In the genomic region with DNA sequence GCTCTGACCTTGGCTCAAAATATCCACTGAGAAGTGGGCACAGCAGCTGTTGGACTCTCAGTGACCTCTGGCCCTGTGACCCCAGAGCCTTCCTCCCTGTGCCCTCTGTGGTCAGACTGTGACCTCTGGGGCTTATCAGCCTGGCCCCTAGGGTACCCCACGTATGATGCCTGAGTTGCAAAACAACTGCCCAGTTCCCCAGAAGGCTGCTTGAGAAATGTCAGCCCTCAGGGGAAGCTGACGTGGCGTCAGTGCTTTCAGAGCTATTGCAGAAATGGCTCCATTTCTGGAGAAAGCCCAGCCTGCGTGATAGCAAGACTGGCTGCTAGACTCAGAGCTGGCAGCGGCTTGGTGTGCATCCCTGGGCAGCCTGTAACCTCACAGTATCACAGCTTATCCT, we compare ENCODE assay signal across 11 cellular contexts. TPM values are rescaled to one million over a fixed set of nuclear protein-coding genes. Genes with fewer than 3 reads are reported as not detected.
DNase-seq lines count a peak whose midpoint lies in the region; ATAC-seq, FAIRE-seq and TF ChIP-seq lines count a peak whose summit lies in the region.
"Had no signal": no experiment of that assay in that cellular context is flagged by ENCODE, and none has a peak within 500 bp of the region (broad histone marks: within the 10 kb centered on the region; RNA-seq: fewer than 3 reads in every experiment).

No MANE protein-coding gene starts in this region.

- TF ChIP-seq POLR2A in NB4 (IDR thresholded peaks at IDR 0.05; ENCODE audit: extremely low read depth, insufficient read length) (no peak), tibial nerve (IDR thresholded peaks at IDR 0.05) (no peak)

- H3K27ac Mint-ChIP-seq in brain: peak overlapping the region in 3 of 5 experiments; percentile 1 to 82 (median 72)
- no peak overlapping the region for H3K27ac Mint-ChIP-seq in GM23338

- H3K9me1 ChIP-seq in keratinocyte (ENCODE audit: control insufficient read depth, extremely low read depth, insufficient read depth, low read length): no peaks in the 10 kb centered on the region

- H2AFZ ChIP-seq in keratinocyte (ENCODE audit: control insufficient read depth, low read length): no peak overlapping the region
- H2AFZ ChIP-seq in GM23338: no peak overlapping the region

- peak; percentile 18 to 86 for TF ChIP-seq EP300 in tibial nerve (IDR thresholded peaks at IDR 0.05)

- no peaks in the 10 kb centered on the region for H3K27me3 ChIP-seq in keratinocyte (ENCODE audit: control insufficient read depth, extremely low read depth, insufficient read depth, low read length)
- H3K27me3 ChIP-seq in tibial nerve: no peaks in the 10 kb centered on the region
- no peaks in the 10 kb centered on the region for H3K27me3 ChIP-seq in GM23338 (ENCODE audit: insufficient read depth)
- H3K27me3 ChIP-seq: foreskin keratinocyte had no signal

- H3K27ac ChIP-seq in keratinocyte (ENCODE audit: control insufficient read depth, insufficient read depth, low read length) (no peak overlapping the region), tibial nerve (peak overlapping the region in 3 of 4 donors; percentile 28 to 42 (median 30)), GM23338 (ENCODE audit: low read depth) (no peak overlapping the region)
- H3K27ac ChIP-seq: foreskin keratinocyte had no signal

- ATAC-seq in GM23338: no peak
- ATAC-seq: foreskin keratinocyte had no signal

- H3K4me1 ChIP-seq in keratinocyte (ENCODE audit: control insufficient read depth, extremely low read depth, insufficient read depth, low read length) (peaks cover 36% of the 10 kb centered on the region), tibial nerve (peaks cover 0 to 13% (median 0%) of the 10 kb centered on the region in 4 donors), GM23338 (ENCODE audit: insufficient read depth) (peaks cover 4% of the 10 kb centered on the region)

- no peak overlapping the region for H3K9ac ChIP-seq in keratinocyte (ENCODE audit: control insufficient read depth, extremely low read depth, insufficient read depth, low read length)

- 50 to 70% methylated on average over 3 to 5 of the region's 5 CpGs for WGBS in tibial nerve, 2 donors

- no peaks in the 10 kb centered on the region for H3K9me2 ChIP-seq in GM23338 (ENCODE audit: insufficient read depth)

- H3K4me3 ChIP-seq in NB4 (ENCODE audit: low read depth, low read length) (no peak overlapping the region), keratinocyte (ENCODE audit: control insufficient read depth in 2 of 3, extremely low read depth in 1 of 3, insufficient read depth in 2 of 3, low read depth in 1 of 3, low read length in 3 of 3) (no peak overlapping the region), tibial nerve (no peak overlapping the region), GM23338 (no peak overlapping the region)

- peaks cover under 1 to 12% (median 3%) of the 10 kb centered on the region in 5 experiments for H3K9me3 Mint-ChIP-seq in brain
- peaks cover 6% of the 10 kb centered on the region for H3K9me3 Mint-ChIP-seq in GM23338
- H3K9me3 Mint-ChIP-seq: nephron had no signal

- FAIRE-seq in keratinocyte (lab: Jason Lieb, UNC): no peak

- DNase-seq in NB4 (ENCODE audit: low read depth): peak; percentile 98
- no peak for DNase-seq in keratinocyte (ENCODE audit: low read depth, low spot score)
- peak; percentile 73 to 76 for DNase-seq in tibial nerve (ENCODE audit: low spot score in 2 of 2)
- DNase-seq in H4 (ENCODE audit: low spot score): no peak
- DNase-seq in DMS153 treated with DMSO at 0.1 percent for 48 hours (lab: John Stamatoyannopoulos, UW; ENCODE audit: unreplicated experiment): no peak
- no peak for DNase-seq in GM23338 (ENCODE audit: low spot score)
- DNase-seq in DMS114 treated with DMSO at 0.1 percent for 48 hours (lab: John Stamatoyannopoulos, UW; ENCODE audit: unreplicated experiment): no peak
- DNase-seq: activated T-cell treated with anti-CD3 and anti-CD28 coated beads, Interleukin-2, amount 50 U/mL, for 1 hour; foreskin keratinocyte had no signal

- H4K20me1 ChIP-seq in keratinocyte (ENCODE audit: control insufficient read depth, extremely low read depth, insufficient read depth, low read length): no peaks in the 10 kb centered on the region
- no peaks in the 10 kb centered on the region for H4K20me1 ChIP-seq in GM23338 (replicated peaks; ENCODE audit: insufficient read depth)

- H3K4me2 ChIP-seq in keratinocyte (ENCODE audit: control insufficient read depth, extremely low read depth, insufficient read depth, low read depth, low read length): peak overlapping the region; percentile 7
- H3K4me2 ChIP-seq in GM23338: no peak overlapping the region

- H3K36me3 Mint-ChIP-seq in brain: no peaks in the 10 kb centered on the region
- H3K36me3 Mint-ChIP-seq in GM23338 (ENCODE audit: low read depth): 0 out of 3 replicates have a peak, but pooled peaks cover 5% of the 10 kb centered on the region

- H3K4me3 Mint-ChIP-seq in brain (no peak overlapping the region), GM23338 (no peak overlapping the region)
- H3K4me3 Mint-ChIP-seq: nephron had no signal

- H3K36me3 ChIP-seq in keratinocyte (ENCODE audit: control insufficient read depth in 2 of 2, extremely low read depth in 1 of 2, insufficient read depth in 2 of 2, low read length in 2 of 2) (no peaks in the 10 kb centered on the region), tibial nerve (no peaks in the 10 kb centered on the region), GM23338 (ENCODE audit: insufficient read depth) (no peaks in the 10 kb centered on the region)

- H3K27me3 Mint-ChIP-seq in brain (peaks cover 7% of the 10 kb centered on the region), GM23338 (ENCODE audit: insufficient read depth, low read depth, poor library complexity) (peaks cover 2% of the 10 kb centered on the region)

- H3K79me2 ChIP-seq in keratinocyte (ENCODE audit: control insufficient read depth, insufficient read depth, low read length) (no peaks in the 10 kb centered on the region), GM23338 (replicated peaks; ENCODE audit: insufficient read depth) (no peaks in the 10 kb centered on the region)

- dilution Hi-C loops in keratinocyte (cut with MboI; ENCODE audit: extremely low pct_ligation_motif_present, low sequenced_read_pairs): no loop called here

- H3F3A ChIP-seq in GM23338 (replicated peaks; ENCODE audit: low read depth): no peaks in the 10 kb centered on the region

- H3K4me1 Mint-ChIP-seq in brain: peaks cover 28% of the 10 kb centered on the region
- no peaks in the 10 kb centered on the region for H3K4me1 Mint-ChIP-seq in GM23338

- TF ChIP-seq CTCF in NB4 (IDR thresholded peaks at IDR 0.05; ENCODE audit: low read depth, low read length): no peak
- TF ChIP-seq CTCF in brain (conservative IDR thresholded peaks at IDR 0.05): no peak
- no peak for TF ChIP-seq CTCF in keratinocyte (optimal IDR thresholded peaks at IDR 0.05 in 1 of 3, IDR thresholded peaks at IDR 0.05 in 1 of 3, conservative IDR thresholded peaks at IDR 0.05 in 1 of 3; ENCODE audit: extremely low read depth in 1 of 3, insufficient read depth in 2 of 3, low read length in 3 of 3)
- TF ChIP-seq CTCF in tibial nerve (IDR thresholded peaks at IDR 0.05): no peak
- TF ChIP-seq CTCF in GM23338 (conservative IDR thresholded peaks at IDR 0.05; ENCODE audit: low read depth in 2 of 2): no peak

- no peaks in the 10 kb centered on the region for H3K9me3 ChIP-seq in keratinocyte (ENCODE audit: control insufficient read depth, low read depth, low read length)
- no peaks in the 10 kb centered on the region for H3K9me3 ChIP-seq in tibial nerve

TF ChIP-seq in GM23338, 12 proteins besides CTCF, POLR2A, EP300 and RAD21 (continues in another document):
- TF ChIP-seq POLR2AphosphoS5 (IDR thresholded peaks at IDR 0.05; ENCODE audit: low read depth) (no peak), ZNF331 (CRISPR knock-in tag; IDR thresholded peaks at IDR 0.05; ENCODE audit: low read depth) (no peak), STAT1 (IDR thresholded peaks at IDR 0.05; ENCODE audit: unreplicated experiment) (no peak), EZH2phosphoT487 (IDR thresholded peaks at IDR 0.05; ENCODE audit: unreplicated experiment) (no peak), ZNF114 (CRISPR knock-in tag; IDR thresholded peaks at IDR 0.05) (no peak), EZH2 (IDR thresholded peaks at IDR 0.05; ENCODE audit: low read depth, unreplicated experiment) (no peak), CREB1 (CRISPR knock-in tag; IDR thresholded peaks at IDR 0.05; ENCODE audit: low read depth) (no peak), ETS1 (IDR thresholded peaks at IDR 0.05) (no peak)

RNA-seq across cellular contexts. Expression of gene TGM2, which starts 31.5 kb away (rescaled TPM):
- polyA plus RNA-seq in brain (ENCODE audit: insufficient read depth, low read depth, low replicate concordance): 34.7 TPM
- polyA plus RNA-seq in keratinocyte: 18.4 to 50.3 TPM (median 18.7 TPM) in 3 replicates
- 0.86 TPM for polyA plus RNA-seq in keratinocyte (2011; ENCODE audit: low read depth)
- polyA plus RNA-seq in keratinocyte (2011; cell fraction: cytosol; rRNA removed): 16.2 and 22.6 TPM in 2 replicates
- 30.9 and 32.5 TPM in 2 replicates for polyA plus RNA-seq in keratinocyte (2011; cell fraction: nucleus; rRNA removed)
- 0.38 and 57.9 TPM in 2 replicates for polyA plus RNA-seq in keratinocyte (2012; ENCODE audit: low replicate concordance)
- 27.4 to 122 TPM (median 29.7 TPM) in 3 replicates for polyA minus RNA-seq in keratinocyte
- 50.3 TPM for polyA minus RNA-seq in keratinocyte (2011; cell fraction: cytosol; rRNA and poly(A)+ RNA removed)
- 29.2 and 30.7 TPM in 2 replicates for polyA minus RNA-seq in keratinocyte (2011; cell fraction: nucleus; rRNA and poly(A)+ RNA removed)
- total RNA-seq in tibial nerve: 10 to 100 TPM; 17.0 to 87.6 (median 55.8) TPM
- total RNA-seq in H4 (2014; rRNA removed; shearing (Covaris generic)): 7.0 and 7.1 TPM in 2 replicates
- total RNA-seq in GM23338 (2014; rRNA removed; shearing (Covaris generic)): 0.19 and 1.0 TPM in 2 replicates
- polyA plus RNA-seq in GM23338 (2016; fragmentation: Nextera tagmentation; extraction: Ambion mirVana): 0.45 and 0.49 TPM in 2 replicates

Comparison
In these comparisons a context has a peak if more than half of its experiments do, and no peak if none do; other contexts are left out.
1. DNase-seq: peak in NB4 (single experiment) and tibial nerve (2 of 2); none in keratinocyte (single experiment), H4 (single experiment), DMS153 treated with DMSO at 0.1 percent for 48 hours (single experiment), GM23338 (single experiment) and DMS114 treated with DMSO at 0.1 percent for 48 hours (single experiment).
2. H3K27ac ChIP-seq: peak in tibial nerve (3 of 4); none in keratinocyte (single experiment) and GM23338 (single experiment).